ENCODE assay signal across 8 cellular contexts in genomic region chr1:169809370-169810095, GRCh38. TPM values are rescaled to one million over a fixed set of nuclear protein-coding genes. Genes with fewer than 3 reads are reported as not detected.
A peak's percentile ranks its signal among the peaks of the same experiment; 100 is the strongest.
DNase-seq lines count a peak whose midpoint lies in the region; ATAC-seq and TF ChIP-seq lines count a peak whose summit lies in the region.

No MANE protein-coding gene starts in this region.

- H3K36me3 Mint-ChIP-seq in WTC11: peaks cover 34% of the 10 kb centered on the region

- H3K27me3 Mint-ChIP-seq in WTC11 (ENCODE audit: low read depth): no peaks in the 10 kb centered on the region

- H3K9me3 Mint-ChIP-seq in WTC11: peaks cover 6% of the 10 kb centered on the region

- no peak overlapping the region for H3K4me2 ChIP-seq in smooth muscle cell

- H3K79me2 ChIP-seq in smooth muscle cell (ENCODE audit: low read depth): no peaks in the 10 kb centered on the region

- H3K36me3 ChIP-seq in smooth muscle cell (ENCODE audit: low read depth): no peaks in the 10 kb centered on the region

- ATAC-seq in WTC11: no peak

- no peak overlapping the region for H3K27ac Mint-ChIP-seq in WTC11

- H2AFZ ChIP-seq in smooth muscle cell (ENCODE audit: low read depth): no peak overlapping the region

- TF ChIP-seq CTCF in LNCaP clone FGC (IDR thresholded peaks at IDR 0.05; ENCODE audit: control insufficient read depth, extremely low read depth, insufficient read depth) (peak; percentile 47; the same call in 1 of the 2 replicates), WTC11 (IDR thresholded peaks at IDR 0.05) (peak; percentile 45), smooth muscle cell (IDR thresholded peaks at IDR 0.05; ENCODE audit: borderline replicate concordance, insufficient read depth, poor library complexity, severe bottlenecking) (peak; percentile 66)

- CTCF ChIA-PET in WTC11 (lab: Charles Lee): interaction anchor here (0.6 to 2.5 kb wide), 8 partner anchors 14 to 1859 kb away, joined by 3 to 13 read pairs (median 4); partner anchors contain the start of genes F5 and METTL18

- DNase-seq in activated gamma-delta T cell treated with Interleukin-2 at 50 U/mL for 16 hours (peak; percentile 8), activated gamma-delta T cell (lab: John Stamatoyannopoulos, UW) (no peak), LNCaP clone FGC (ENCODE audit: low read depth) (peak; percentile 21), WTC11 (ENCODE audit: low spot score) (no peak), globus pallidus (ENCODE audit: low spot score) (peak; percentile 30), smooth muscle cell (lab: John Stamatoyannopoulos, UW; ENCODE audit: unreplicated experiment) (no peak), NCI-H1436 treated with DMSO at 0.1 percent for 48 hours (lab: John Stamatoyannopoulos, UW) (no peak), NCI-H187 (lab: John Stamatoyannopoulos, UW) (no peak)

- no peak overlapping the region for H3K27ac ChIP-seq in smooth muscle cell (ENCODE audit: low read depth)

- no peaks in the 10 kb centered on the region for H3K4me1 ChIP-seq in smooth muscle cell (ENCODE audit: low read depth)

- no peaks in the 10 kb centered on the region for H4K20me1 ChIP-seq in smooth muscle cell (ENCODE audit: low read depth)

- H3K9me3 ChIP-seq in smooth muscle cell (replicated peaks; ENCODE audit: low read depth): no peaks in the 10 kb centered on the region

- H3K4me3 Mint-ChIP-seq in WTC11: no peak overlapping the region

- H3K4me1 Mint-ChIP-seq in WTC11: no peaks in the 10 kb centered on the region

- POLR2A ChIA-PET in WTC11 (lab: Charles Lee): no interaction called here

- H3K4me3 ChIP-seq in LNCaP clone FGC (ENCODE audit: low read depth, low read length): no peak overlapping the region
- no peak overlapping the region for H3K4me3 ChIP-seq in smooth muscle cell

- H3K9ac ChIP-seq in smooth muscle cell (ENCODE audit: low read depth): no peak overlapping the region

- H3F3A ChIP-seq in smooth muscle cell (ENCODE audit: low read depth): no peaks in the 10 kb centered on the region

- WGBS in smooth muscle cell (ENCODE audit: low lambda C conversion rate): 62% methylated on average over 4 of the region's 4 CpGs

- no peaks in the 10 kb centered on the region for H3K27me3 ChIP-seq in smooth muscle cell (ENCODE audit: low read depth)

TF ChIP-seq in WTC11, 78 proteins besides CTCF, POLR2A, EP300 and RAD21:
- no peak for TF ChIP-seq IRF2 (CRISPR knock-in tag; IDR thresholded peaks at IDR 0.05; ENCODE audit: borderline replicate concordance, low read depth)
- TF ChIP-seq TP53 (CRISPR knock-in tag; IDR thresholded peaks at IDR 0.05): no peak
- TF ChIP-seq CREM (CRISPR knock-in tag; IDR thresholded peaks at IDR 0.05): no peak
- no peak for TF ChIP-seq ZNF396 (CRISPR knock-in tag; IDR thresholded peaks at IDR 0.05; ENCODE audit: borderline replicate concordance)
- no peak for TF ChIP-seq MXD4 (CRISPR knock-in tag; IDR thresholded peaks at IDR 0.05; ENCODE audit: borderline replicate concordance)
- TF ChIP-seq ZNF219 (CRISPR knock-in tag; IDR thresholded peaks at IDR 0.05; ENCODE audit: borderline replicate concordance): no peak
- TF ChIP-seq KAT7 (CRISPR knock-in tag; IDR thresholded peaks at IDR 0.05; ENCODE audit: borderline replicate concordance): no peak
- no peak for TF ChIP-seq ETV6 (CRISPR knock-in tag; IDR thresholded peaks at IDR 0.05)
- no peak for TF ChIP-seq SMAD3 (CRISPR knock-in tag; IDR thresholded peaks at IDR 0.05; ENCODE audit: borderline replicate concordance)
- no peak for TF ChIP-seq ZNF416 (CRISPR knock-in tag; IDR thresholded peaks at IDR 0.05)
- TF ChIP-seq NFATC4 (CRISPR knock-in tag; IDR thresholded peaks at IDR 0.05): no peak
- no peak for TF ChIP-seq ESRRA (CRISPR knock-in tag; IDR thresholded peaks at IDR 0.05; ENCODE audit: borderline replicate concordance)
- TF ChIP-seq, protein P1, sequence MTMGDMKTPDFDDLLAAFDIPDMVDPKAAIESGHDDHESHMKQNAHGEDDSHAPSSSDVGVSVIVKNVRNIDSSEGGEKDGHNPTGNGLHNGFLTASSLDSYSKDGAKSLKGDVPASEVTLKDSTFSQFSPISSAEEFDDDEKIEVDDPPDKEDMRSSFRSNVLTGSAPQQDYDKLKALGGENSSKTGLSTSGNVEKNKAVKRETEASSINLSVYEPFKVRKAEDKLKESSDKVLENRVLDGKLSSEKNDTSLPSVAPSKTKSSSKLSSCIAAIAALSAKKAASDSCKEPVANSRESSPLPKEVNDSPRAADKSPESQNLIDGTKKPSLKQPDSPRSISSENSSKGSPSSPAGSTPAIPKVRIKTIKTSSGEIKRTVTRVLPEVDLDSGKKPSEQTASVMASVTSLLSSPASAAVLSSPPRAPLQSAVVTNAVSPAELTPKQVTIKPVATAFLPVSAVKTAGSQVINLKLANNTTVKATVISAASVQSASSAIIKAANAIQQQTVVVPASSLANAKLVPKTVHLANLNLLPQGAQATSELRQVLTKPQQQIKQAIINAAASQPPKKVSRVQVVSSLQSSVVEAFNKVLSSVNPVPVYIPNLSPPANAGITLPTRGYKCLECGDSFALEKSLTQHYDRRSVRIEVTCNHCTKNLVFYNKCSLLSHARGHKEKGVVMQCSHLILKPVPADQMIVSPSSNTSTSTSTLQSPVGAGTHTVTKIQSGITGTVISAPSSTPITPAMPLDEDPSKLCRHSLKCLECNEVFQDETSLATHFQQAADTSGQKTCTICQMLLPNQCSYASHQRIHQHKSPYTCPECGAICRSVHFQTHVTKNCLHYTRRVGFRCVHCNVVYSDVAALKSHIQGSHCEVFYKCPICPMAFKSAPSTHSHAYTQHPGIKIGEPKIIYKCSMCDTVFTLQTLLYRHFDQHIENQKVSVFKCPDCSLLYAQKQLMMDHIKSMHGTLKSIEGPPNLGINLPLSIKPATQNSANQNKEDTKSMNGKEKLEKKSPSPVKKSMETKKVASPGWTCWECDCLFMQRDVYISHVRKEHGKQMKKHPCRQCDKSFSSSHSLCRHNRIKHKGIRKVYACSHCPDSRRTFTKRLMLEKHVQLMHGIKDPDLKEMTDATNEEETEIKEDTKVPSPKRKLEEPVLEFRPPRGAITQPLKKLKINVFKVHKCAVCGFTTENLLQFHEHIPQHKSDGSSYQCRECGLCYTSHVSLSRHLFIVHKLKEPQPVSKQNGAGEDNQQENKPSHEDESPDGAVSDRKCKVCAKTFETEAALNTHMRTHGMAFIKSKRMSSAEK (CRISPR knock-in tag; IDR thresholded peaks at IDR 0.05; ENCODE audit: borderline replicate concordance): no peak
- no peak for TF ChIP-seq ATF1 (CRISPR knock-in tag; IDR thresholded peaks at IDR 0.05)
- TF ChIP-seq, protein P2, sequence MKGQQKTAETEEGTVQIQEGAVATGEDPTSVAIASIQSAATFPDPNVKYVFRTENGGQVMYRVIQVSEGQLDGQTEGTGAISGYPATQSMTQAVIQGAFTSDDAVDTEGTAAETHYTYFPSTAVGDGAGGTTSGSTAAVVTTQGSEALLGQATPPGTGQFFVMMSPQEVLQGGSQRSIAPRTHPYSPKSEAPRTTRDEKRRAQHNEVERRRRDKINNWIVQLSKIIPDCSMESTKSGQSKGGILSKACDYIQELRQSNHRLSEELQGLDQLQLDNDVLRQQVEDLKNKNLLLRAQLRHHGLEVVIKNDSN (CRISPR knock-in tag; IDR thresholded peaks at IDR 0.05): no peak
- TF ChIP-seq, protein P3, sequence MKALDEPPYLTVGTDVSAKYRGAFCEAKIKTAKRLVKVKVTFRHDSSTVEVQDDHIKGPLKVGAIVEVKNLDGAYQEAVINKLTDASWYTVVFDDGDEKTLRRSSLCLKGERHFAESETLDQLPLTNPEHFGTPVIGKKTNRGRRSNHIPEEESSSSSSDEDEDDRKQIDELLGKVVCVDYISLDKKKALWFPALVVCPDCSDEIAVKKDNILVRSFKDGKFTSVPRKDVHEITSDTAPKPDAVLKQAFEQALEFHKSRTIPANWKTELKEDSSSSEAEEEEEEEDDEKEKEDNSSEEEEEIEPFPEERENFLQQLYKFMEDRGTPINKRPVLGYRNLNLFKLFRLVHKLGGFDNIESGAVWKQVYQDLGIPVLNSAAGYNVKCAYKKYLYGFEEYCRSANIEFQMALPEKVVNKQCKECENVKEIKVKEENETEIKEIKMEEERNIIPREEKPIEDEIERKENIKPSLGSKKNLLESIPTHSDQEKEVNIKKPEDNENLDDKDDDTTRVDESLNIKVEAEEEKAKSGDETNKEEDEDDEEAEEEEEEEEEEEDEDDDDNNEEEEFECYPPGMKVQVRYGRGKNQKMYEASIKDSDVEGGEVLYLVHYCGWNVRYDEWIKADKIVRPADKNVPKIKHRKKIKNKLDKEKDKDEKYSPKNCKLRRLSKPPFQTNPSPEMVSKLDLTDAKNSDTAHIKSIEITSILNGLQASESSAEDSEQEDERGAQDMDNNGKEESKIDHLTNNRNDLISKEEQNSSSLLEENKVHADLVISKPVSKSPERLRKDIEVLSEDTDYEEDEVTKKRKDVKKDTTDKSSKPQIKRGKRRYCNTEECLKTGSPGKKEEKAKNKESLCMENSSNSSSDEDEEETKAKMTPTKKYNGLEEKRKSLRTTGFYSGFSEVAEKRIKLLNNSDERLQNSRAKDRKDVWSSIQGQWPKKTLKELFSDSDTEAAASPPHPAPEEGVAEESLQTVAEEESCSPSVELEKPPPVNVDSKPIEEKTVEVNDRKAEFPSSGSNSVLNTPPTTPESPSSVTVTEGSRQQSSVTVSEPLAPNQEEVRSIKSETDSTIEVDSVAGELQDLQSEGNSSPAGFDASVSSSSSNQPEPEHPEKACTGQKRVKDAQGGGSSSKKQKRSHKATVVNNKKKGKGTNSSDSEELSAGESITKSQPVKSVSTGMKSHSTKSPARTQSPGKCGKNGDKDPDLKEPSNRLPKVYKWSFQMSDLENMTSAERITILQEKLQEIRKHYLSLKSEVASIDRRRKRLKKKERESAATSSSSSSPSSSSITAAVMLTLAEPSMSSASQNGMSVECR (CRISPR knock-in tag; IDR thresholded peaks at IDR 0.05; ENCODE audit: borderline replicate concordance): no peak

RNA-seq across cellular contexts. Expression of gene METTL18, which starts 14.8 kb away (rescaled TPM):
- total RNA-seq in WTC11 (2021) (6.9 to 10.1 TPM (median 7.7 TPM) in 3 replicates), smooth muscle cell (5.2 and 6.1 TPM in 2 replicates)
- 5.2 and 5.4 TPM in 2 replicates for polyA plus RNA-seq in smooth muscle cell

Comparison
In these comparisons a context has a peak if more than half of its experiments do, and no peak if none do; other contexts are left out.
1. DNase-seq: peak in activated gamma-delta T cell treated with Interleukin-2 at 50 U/mL for 16 hours (single experiment), LNCaP clone FGC (single experiment) and globus pallidus (single experiment); none in activated gamma-delta T cell (single experiment), WTC11 (single experiment), smooth muscle cell (single experiment), NCI-H1436 treated with DMSO at 0.1 percent for 48 hours (single experiment) and NCI-H187 (0 of 2).
2. Peak in every context shown above with its lines, with median percentiles within 50 percentile points of each other: CTCF ChIP-seq.